In genomic region chr3:182108351-182108750, GRCh38 we compare ENCODE assay signal across 21 cellular contexts.
"Had no signal": no experiment of that assay in that cellular context is flagged by ENCODE, and none has a peak within 500 bp of the region (broad histone marks: within the 10 kb centered on the region; RNA-seq: fewer than 3 reads in every experiment).

No MANE protein-coding gene starts in this region.

- DNase-seq: activated CD4-positive, alpha-beta T cell treated with anti-CD3 and anti-CD28 coated beads for 36 hours; activated CD4-positive, alpha-beta T cell treated with anti-CD3 and anti-CD28 coated beads, Interleukin-2, amount 50 U/mL, for 1 hour; activated CD8-positive, alpha-beta memory T cell treated with anti-CD3 and anti-CD28 coated beads, Interleukin-2, amount 50 U/mL, for 4 hours; activated CD8-positive, alpha-beta T cell treated with anti-CD3 and anti-CD28 coated beads for 36 hours; activated gamma-delta T cell treated with Interleukin-2 at 50 U/mL for 16 hours; activated naive CD4-positive, alpha-beta T cell treated with anti-CD3 and anti-CD28 coated beads, Interleukin-2, amount 10 ng/mL, durations not matched to agents 7 days and 5 days; activated naive CD8-positive, alpha-beta T cell treated with anti-CD3 and anti-CD28 coated beads for 36 hours; activated T-cell treated with anti-CD3 and anti-CD28 coated beads, Interleukin-2, amount 50 U/mL, for 72 hours; Kasumi-1; KBM-7; NCI-H1105 treated with DMSO at 0.1 percent for 48 hours; NCI-H1436 treated with DMSO at 0.1 percent for 48 hours; NCI-H187 treated with DMSO at 0.1 percent for 48 hours; NCI-H2081 treated with DMSO at 0.1 percent for 48 hours; NCI-H446; PC-3; SHP77; T-helper 17 cell; T-helper 9 cell; WERI-Rb-1 had no signal

- H3K4me3 Mint-ChIP-seq: activated CD4-positive, alpha-beta T cell treated with anti-CD3 and anti-CD28 coated beads for 36 hours; activated CD8-positive, alpha-beta T cell treated with anti-CD3 and anti-CD28 coated beads for 36 hours; activated naive CD4-positive, alpha-beta T cell treated with anti-CD3 and anti-CD28 coated beads, Interleukin-2, amount 10 ng/mL, durations not matched to agents 7 days and 5 days; activated naive CD8-positive, alpha-beta T cell treated with anti-CD3 and anti-CD28 coated beads for 36 hours; activated T-cell treated with anti-CD3 and anti-CD28 coated beads, Interleukin-2, amount 50 U/mL, for 72 hours; T-helper 17 cell had no signal

- H3K9me3 Mint-ChIP-seq: activated naive CD4-positive, alpha-beta T cell treated with anti-CD3 and anti-CD28 coated beads, Interleukin-2, amount 10 ng/mL, durations not matched to agents 7 days and 5 days; activated T-helper 2 cell treated with anti-CD3 and anti-CD28 coated beads, Interferon-gamma antibody, Interleukin-2, Interleukin-4, amounts not matched to agents 10 μg/mL and 5 μg/mL and 100 μg/mL, durations not matched to agents 14 hours and 24 hours and 36 hours had no signal

- H3K36me3 Mint-ChIP-seq: activated naive CD4-positive, alpha-beta T cell treated with anti-CD3 and anti-CD28 coated beads, Interleukin-2, amount 10 ng/mL, durations not matched to agents 7 days and 5 days; activated naive CD8-positive, alpha-beta T cell treated with anti-CD3 and anti-CD28 coated beads for 36 hours had no signal

- H3K27ac Mint-ChIP-seq: activated CD4-positive, alpha-beta T cell treated with anti-CD3 and anti-CD28 coated beads for 36 hours; activated CD8-positive, alpha-beta T cell treated with anti-CD3 and anti-CD28 coated beads for 36 hours; activated naive CD4-positive, alpha-beta T cell treated with anti-CD3 and anti-CD28 coated beads, Interleukin-2, amount 10 ng/mL, durations not matched to agents 7 days and 5 days; activated naive CD8-positive, alpha-beta T cell treated with anti-CD3 and anti-CD28 coated beads for 36 hours; activated T-cell treated with anti-CD3 and anti-CD28 coated beads, Interleukin-2, amount 50 U/mL, for 72 hours; activated T-helper 2 cell treated with anti-CD3 and anti-CD28 coated beads, Interferon-gamma antibody, Interleukin-2, Interleukin-4, amounts not matched to agents 10 μg/mL and 5 μg/mL and 100 μg/mL, durations not matched to agents 14 hours and 24 hours and 36 hours; T-helper 17 cell had no signal

- H3K27me3 Mint-ChIP-seq: activated CD4-positive, alpha-beta T cell treated with anti-CD3 and anti-CD28 coated beads for 36 hours; activated CD8-positive, alpha-beta T cell treated with anti-CD3 and anti-CD28 coated beads for 36 hours; activated naive CD4-positive, alpha-beta T cell treated with anti-CD3 and anti-CD28 coated beads, Interleukin-2, amount 10 ng/mL, durations not matched to agents 7 days and 5 days; activated naive CD8-positive, alpha-beta T cell treated with anti-CD3 and anti-CD28 coated beads for 36 hours; T-helper 17 cell had no signal

- H3K4me1 Mint-ChIP-seq: activated CD4-positive, alpha-beta T cell treated with anti-CD3 and anti-CD28 coated beads for 36 hours; activated naive CD4-positive, alpha-beta T cell treated with anti-CD3 and anti-CD28 coated beads, Interleukin-2, amount 10 ng/mL, durations not matched to agents 7 days and 5 days; activated naive CD8-positive, alpha-beta T cell treated with anti-CD3 and anti-CD28 coated beads for 36 hours; T-helper 17 cell had no signal

- H3K27ac ChIP-seq: WERI-Rb-1 had no signal

- H3K36me3 ChIP-seq: WERI-Rb-1 had no signal
